8 cellular contexts compared by ENCODE assay signal in the genomic region with DNA sequence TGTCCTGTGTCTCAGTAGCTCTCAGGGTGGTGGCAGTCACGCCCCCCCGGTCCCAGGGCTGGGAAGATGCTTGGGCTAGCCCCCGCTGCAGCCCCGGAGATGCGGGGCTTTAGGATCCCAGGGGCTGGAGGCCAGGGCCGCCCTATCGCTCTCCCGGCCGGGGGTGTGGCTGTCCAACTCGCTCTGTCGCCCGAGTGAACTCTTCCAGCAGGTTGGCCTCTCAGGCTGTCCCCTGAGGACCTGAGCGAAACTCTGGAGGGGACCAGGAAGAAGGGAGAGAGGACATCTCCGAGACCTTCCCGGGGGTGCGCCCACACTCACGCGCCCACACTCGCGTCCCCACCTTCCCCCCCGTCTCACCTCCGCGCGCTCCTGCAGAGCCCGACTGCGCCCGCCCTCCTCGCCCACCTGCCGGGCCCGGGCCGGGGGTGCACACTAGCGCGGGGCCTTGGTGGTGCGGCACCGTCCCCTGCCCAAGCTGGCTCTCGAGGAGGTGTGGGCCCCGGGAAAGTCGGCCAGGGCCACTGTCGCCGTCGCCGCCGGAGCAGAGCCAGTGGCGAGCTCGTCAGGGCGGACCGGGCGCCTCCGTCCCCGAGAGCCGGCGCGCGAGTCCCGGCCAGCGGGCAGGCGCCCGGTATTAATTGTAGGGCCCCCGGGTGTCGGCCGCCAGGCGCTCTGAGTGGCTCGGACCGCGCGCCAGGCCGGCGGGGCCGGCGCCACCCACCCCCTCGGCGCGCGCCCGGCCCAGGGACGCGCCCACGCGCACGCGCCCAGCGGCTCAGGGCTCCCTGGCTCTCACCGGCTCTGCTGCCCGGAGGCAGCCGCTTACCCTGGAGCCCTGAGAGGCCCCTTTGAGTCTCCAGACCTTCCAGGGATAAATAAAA.
DNase-seq lines count a peak whose midpoint lies in the region; ATAC-seq and TF ChIP-seq lines count a peak whose summit lies in the region.

No MANE protein-coding gene starts in this region.

- H3K4me3 Mint-ChIP-seq in CD8-positive, alpha-beta T cell = peak overlapping the region; percentile 88
- peak overlapping the region; percentile 72 for H3K4me3 Mint-ChIP-seq in memory B cell
- H3K4me3 Mint-ChIP-seq in stimulated activated naive CD8-positive, alpha-beta T cell treated with anti-CD3 and anti-CD28 coated beads, Interleukin-15, amount 100 ng/mL, for 72 hours = peak overlapping the region; percentile 85 to 87

- peak overlapping the region; percentile 77 for H3K4me3 ChIP-seq in CD8-positive, alpha-beta T cell (ENCODE audit: low read depth, low read length)
- peak overlapping the region; percentile 59 for H3K4me3 ChIP-seq in Jurkat, Clone E6-1 (ENCODE audit: low read length)
- H3K4me3 ChIP-seq in endocrine pancreas (ENCODE audit: control insufficient read depth, insufficient read depth, low read length) = no peak overlapping the region

- H3K9me3 ChIP-seq in CD8-positive, alpha-beta T cell (ENCODE audit: low read length) = no peaks in the 10 kb centered on the region
- H3K9me3 ChIP-seq in endocrine pancreas (ENCODE audit: control insufficient read depth, low read length) = no peaks in the 10 kb centered on the region

- peaks cover 34% of the 10 kb centered on the region for H3K4me1 Mint-ChIP-seq in CD8-positive, alpha-beta T cell (ENCODE audit: low read depth)
- H3K4me1 Mint-ChIP-seq in memory B cell = no peaks in the 10 kb centered on the region
- peaks cover 29% of the 10 kb centered on the region for H3K4me1 Mint-ChIP-seq in stimulated activated naive CD8-positive, alpha-beta T cell treated with anti-CD3 and anti-CD28 coated beads, Interleukin-15, amount 100 ng/mL, for 72 hours

- H3K4me1 ChIP-seq in CD8-positive, alpha-beta T cell (ENCODE audit: insufficient read depth, low read length) = peaks cover 34% of the 10 kb centered on the region
- no peaks in the 10 kb centered on the region for H3K4me1 ChIP-seq in endocrine pancreas (ENCODE audit: control insufficient read depth, insufficient read depth, low read length)

- no peaks in the 10 kb centered on the region for H3K27me3 Mint-ChIP-seq in CD8-positive, alpha-beta T cell (ENCODE audit: low read depth)
- H3K27me3 Mint-ChIP-seq in memory B cell = peaks cover 11% of the 10 kb centered on the region
- H3K27me3 Mint-ChIP-seq in stimulated activated naive CD8-positive, alpha-beta T cell treated with anti-CD3 and anti-CD28 coated beads, Interleukin-15, amount 100 ng/mL, for 72 hours = peaks cover 14% of the 10 kb centered on the region

- peak in 5 of 7 experiments; percentile 1 to 56 (median 13) for DNase-seq in CD8-positive, alpha-beta T cell
- no peak for DNase-seq in Jurkat, Clone E6-1 (ENCODE audit: low read depth, low spot score)
- DNase-seq in activated CD4-positive, alpha-beta T cell treated with anti-CD3 and anti-CD28 coated beads, Interleukin-2, amount 50 U/mL, for 4 hours = peak; percentile 15 to 18
- no peak for DNase-seq in memory B cell (ENCODE audit: low spot score in 2 of 2)
- peak; percentile 33 for DNase-seq in stimulated activated naive CD8-positive, alpha-beta T cell treated with anti-CD3 and anti-CD28 coated beads, Interleukin-15, amount 100 ng/mL, for 72 hours

- H3K27ac Mint-ChIP-seq in CD8-positive, alpha-beta T cell = no peak overlapping the region
- no peak overlapping the region for H3K27ac Mint-ChIP-seq in memory B cell
- H3K27ac Mint-ChIP-seq in stimulated activated naive CD8-positive, alpha-beta T cell treated with anti-CD3 and anti-CD28 coated beads, Interleukin-15, amount 100 ng/mL, for 72 hours = no peak overlapping the region

- H3K9ac ChIP-seq in endocrine pancreas (ENCODE audit: control insufficient read depth, insufficient read depth, low read length) = peak overlapping the region; percentile 33

- no peak overlapping the region for H3K27ac ChIP-seq in CD8-positive, alpha-beta T cell (ENCODE audit: low read depth, low read length)

- no peaks in the 10 kb centered on the region for H3K27me3 ChIP-seq in CD8-positive, alpha-beta T cell (ENCODE audit: insufficient read depth, low read length)
- no peaks in the 10 kb centered on the region for H3K27me3 ChIP-seq in endocrine pancreas (ENCODE audit: control insufficient read depth, insufficient read depth, low read length)

- no peaks in the 10 kb centered on the region for H3K36me3 ChIP-seq in CD8-positive, alpha-beta T cell (ENCODE audit: insufficient read depth, low read length)
- no peaks in the 10 kb centered on the region for H3K36me3 ChIP-seq in endocrine pancreas (ENCODE audit: control insufficient read depth, insufficient read depth, low read length)

- no peaks in the 10 kb centered on the region for H3K9me3 Mint-ChIP-seq in CD8-positive, alpha-beta T cell
- peaks cover 2% of the 10 kb centered on the region for H3K9me3 Mint-ChIP-seq in memory B cell
- H3K9me3 Mint-ChIP-seq in stimulated activated naive CD8-positive, alpha-beta T cell treated with anti-CD3 and anti-CD28 coated beads, Interleukin-15, amount 100 ng/mL, for 72 hours = no peaks in the 10 kb centered on the region

- POLR2A ChIA-PET in CD8-positive, alpha-beta T cell (lab: Charles Lee) = interaction anchor here (0.9 to 1.0 kb wide), 2 partner anchors 55 to 90 kb away, joined by 3 to 6 read pairs; no protein-coding TSS in a partner anchor

- no peaks in the 10 kb centered on the region for H3K36me3 Mint-ChIP-seq in CD8-positive, alpha-beta T cell
- no peaks in the 10 kb centered on the region for H3K36me3 Mint-ChIP-seq in memory B cell

- peak; percentile 9 for ATAC-seq in CD8-positive, alpha-beta T cell
- ATAC-seq in memory B cell (ENCODE audit: low read depth) (no peak), GM21786 (IDR thresholded peaks at IDR 0.05; ENCODE audit: unreplicated experiment) (no peak), GM18861 (IDR thresholded peaks at IDR 0.05; ENCODE audit: unreplicated experiment) (no peak)
- ATAC-seq in stimulated activated naive CD8-positive, alpha-beta T cell treated with anti-CD3 and anti-CD28 coated beads, Interleukin-15, amount 100 ng/mL, for 72 hours = peak; percentile 24

- intact Hi-C loops in CD8-positive, alpha-beta T cell (cut with DNase I, micrococcal nuclease) = loop anchor here in 1 of 2 experiments (5.0 kb wide), 1 partner anchor 99 kb away; no protein-coding TSS in a partner anchor

- CTCF ChIA-PET in CD8-positive, alpha-beta T cell (lab: Charles Lee) = interaction anchor here (0.8 to 1.7 kb wide), 8 partner anchors 8 to 127 kb away, joined by 3 to 8 read pairs (median 4); partner anchors contain the start of gene SVIL

- TF ChIP-seq CTCF in CD8-positive, alpha-beta T cell (IDR thresholded peaks at IDR 0.05) = no peak

Comparison
In these comparisons a context has a peak if more than half of its experiments do, and no peak if none do; other contexts are left out.
1. ATAC-seq: peak in CD8-positive, alpha-beta T cell (single experiment) and stimulated activated naive CD8-positive, alpha-beta T cell treated with anti-CD3 and anti-CD28 coated beads, Interleukin-15, amount 100 ng/mL, for 72 hours (single experiment); none in memory B cell (single experiment), GM21786 (single experiment) and GM18861 (single experiment).
2. DNase-seq: peak in CD8-positive, alpha-beta T cell (5 of 7), activated CD4-positive, alpha-beta T cell treated with anti-CD3 and anti-CD28 coated beads, Interleukin-2, amount 50 U/mL, for 4 hours (2 of 2) and stimulated activated naive CD8-positive, alpha-beta T cell treated with anti-CD3 and anti-CD28 coated beads, Interleukin-15, amount 100 ng/mL, for 72 hours (2 of 2); none in Jurkat, Clone E6-1 (single experiment) and memory B cell (0 of 2).
3. Peak in every context shown above with its lines, with median percentiles within 50 percentile points of each other: H3K4me3 Mint-ChIP-seq.